9 cellular contexts compared by ENCODE assay signal in genomic region chr3:46753127-46753526, GRCh38. TPM values are rescaled to one million over a fixed set of nuclear protein-coding genes. Genes with fewer than 3 reads are reported as not detected.
"Had no signal": no experiment of that assay in that cellular context is flagged by ENCODE, and none has a peak within 500 bp of the region (broad histone marks: within the 10 kb centered on the region; RNA-seq: fewer than 3 reads in every experiment).

No MANE protein-coding gene starts in this region.

RNA-seq across cellular contexts. Expression of gene PRSS50, which starts 35.5 kb away (rescaled TPM):
- total RNA-seq: activated B cell treated with CpG ODN at 0.5 μM for 24 hours; activated CD8-positive, alpha-beta memory T cell treated with anti-CD3 and anti-CD28 coated beads, Interleukin-2, amount 10 ng/mL, durations not matched to agents 7 days and 5 days; aorta; fibroblast of villous mesenchyme; osteoblast; subcutaneous adipose tissue had no signal
- polyA plus RNA-seq: immature natural killer cell, mammary epithelial cell had no signal

RNA-seq across cellular contexts. Expression of gene TMIE, which starts 51.9 kb away (rescaled TPM):
- total RNA-seq: activated CD8-positive, alpha-beta memory T cell treated with anti-CD3 and anti-CD28 coated beads, Interleukin-2, amount 10 ng/mL, durations not matched to agents 7 days and 5 days; fibroblast of villous mesenchyme; right atrium auricular region had no signal
- polyA plus RNA-seq: immature natural killer cell had no signal

RNA-seq across cellular contexts. Expression of gene ALS2CL, which starts 59.6 kb away (rescaled TPM):
- polyA plus RNA-seq: immature natural killer cell had no signal
